1 cellular context compared by ENCODE assay signal in the genomic region with DNA sequence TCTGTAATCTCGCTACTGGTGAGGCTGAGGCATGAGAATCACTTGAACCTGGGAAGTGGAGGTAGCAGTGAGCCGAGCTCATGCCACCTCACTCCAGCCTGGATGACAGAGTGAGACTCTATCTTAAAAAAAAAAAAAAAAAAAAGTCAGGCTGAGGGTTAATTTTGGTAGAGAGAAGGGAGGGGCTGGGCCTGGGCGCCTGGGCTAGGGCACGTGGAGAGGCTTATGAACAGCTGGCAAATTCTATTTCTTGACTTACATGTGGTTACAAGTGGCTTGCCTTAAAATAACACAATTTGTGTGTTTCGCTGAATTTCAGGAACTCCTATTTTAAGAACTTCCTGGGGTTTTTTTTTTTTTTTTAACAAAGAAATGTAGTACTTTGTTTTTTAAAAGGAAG.
TF ChIP-seq lines count a peak whose summit lies in the region.

No MANE protein-coding gene starts in this region.

TF ChIP-seq in HEK293, 187 proteins besides CTCF, POLR2A, EP300 and RAD21 (continued from another document):
- TF ChIP-seq, protein P1, sequence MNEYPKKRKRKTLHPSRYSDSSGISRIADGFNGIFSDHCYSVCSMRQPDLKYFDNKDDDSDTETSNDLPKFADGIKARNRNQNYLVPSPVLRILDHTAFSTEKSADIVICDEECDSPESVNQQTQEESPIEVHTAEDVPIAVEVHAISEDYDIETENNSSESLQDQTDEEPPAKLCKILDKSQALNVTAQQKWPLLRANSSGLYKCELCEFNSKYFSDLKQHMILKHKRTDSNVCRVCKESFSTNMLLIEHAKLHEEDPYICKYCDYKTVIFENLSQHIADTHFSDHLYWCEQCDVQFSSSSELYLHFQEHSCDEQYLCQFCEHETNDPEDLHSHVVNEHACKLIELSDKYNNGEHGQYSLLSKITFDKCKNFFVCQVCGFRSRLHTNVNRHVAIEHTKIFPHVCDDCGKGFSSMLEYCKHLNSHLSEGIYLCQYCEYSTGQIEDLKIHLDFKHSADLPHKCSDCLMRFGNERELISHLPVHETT (tag by site-specific recombination; IDR thresholded peaks at IDR 0.05): no peak
